36 cellular contexts compared by ENCODE assay signal in the genomic region with DNA sequence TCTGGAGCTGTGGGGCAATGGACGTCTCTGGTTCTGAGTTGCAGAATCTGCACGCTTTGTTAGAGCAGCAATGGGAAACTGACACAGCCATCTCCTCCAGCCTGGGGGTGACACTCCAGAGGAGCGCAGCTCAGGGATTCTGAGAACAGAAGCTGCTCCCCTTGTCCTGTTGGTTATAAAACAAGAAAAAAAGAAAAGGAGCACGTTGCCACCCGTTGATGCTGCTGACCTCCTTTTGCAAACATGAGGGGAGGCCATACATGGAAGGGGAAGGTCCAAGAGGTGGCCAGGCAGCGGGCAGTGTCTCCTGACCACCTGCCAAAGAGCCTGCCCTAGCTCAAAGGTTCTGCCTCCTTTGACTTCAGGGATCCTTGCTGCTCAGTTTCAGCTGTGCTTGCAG.
"Had no signal": no experiment of that assay in that cellular context is flagged by ENCODE, and none has a peak within 500 bp of the region (broad histone marks: within the 10 kb centered on the region; RNA-seq: fewer than 3 reads in every experiment).

No MANE protein-coding gene starts in this region.

- H3K27ac ChIP-seq: adrenal gland, body of pancreas, brain microvascular endothelial cell, breast epithelium, VCaP had no signal

- H3K4me1 ChIP-seq: adrenal gland, breast epithelium had no signal

- H3K4me1 Mint-ChIP-seq: activated B cell treated with CpG ODN at 0.5 μM for 24 hours; activated T-helper 17 cell treated with anti-CD3 and anti-CD28 coated beads, Interleukin-2, amount 50 U/mL, for 72 hours; central memory CD8-positive, alpha-beta T cell had no signal

- ATAC-seq: activated CD8-positive, alpha-beta T cell treated with anti-CD3 and anti-CD28 coated beads for 36 hours; activated naive CD4-positive, alpha-beta T cell treated with anti-CD3 and anti-CD28 coated beads, Interleukin-2, amount 50 U/mL, for 72 hours; activated T-cell treated with anti-CD3 and anti-CD28 coated beads, Interleukin-2, amount 50 U/mL, for 4 hours; activated T-cell treated with anti-CD3 and anti-CD28 coated beads, Interleukin-2, amount 50 U/mL, for 72 hours; activated T-helper 17 cell treated with anti-CD3 and anti-CD28 coated beads, Interleukin-2, amount 50 U/mL, for 72 hours; body of pancreas had no signal

- H3K4me3 Mint-ChIP-seq: activated B cell treated with CpG ODN at 0.5 μM for 24 hours; activated CD4-positive, alpha-beta memory T cell treated with anti-CD3 and anti-CD28 coated beads for 36 hours; activated CD4-positive, alpha-beta T cell treated with anti-CD3 and anti-CD28 coated beads, Interleukin-2, amount 10 ng/mL, durations not matched to agents 7 days and 5 days; activated CD8-positive, alpha-beta T cell treated with anti-CD3 and anti-CD28 coated beads for 36 hours; activated naive CD4-positive, alpha-beta T cell treated with anti-CD3 and anti-CD28 coated beads for 36 hours; activated naive CD8-positive, alpha-beta T cell treated with anti-CD3 and anti-CD28 coated beads for 36 hours; activated T-cell treated with anti-CD3 and anti-CD28 coated beads, Interleukin-2, amount 50 U/mL, for 4 hours; activated T-cell treated with anti-CD3 and anti-CD28 coated beads, Interleukin-2, amount 50 U/mL, for 72 hours; activated T-helper 1 cell treated with anti-CD3 and anti-CD28 coated beads, Interleukin-12 subunit alpha, Interleukin-12 subunit beta, Interleukin-2, Interleukin-4 antibody, amounts not matched to agents 30 ng/mL and 10 ng/mL and 1 ng/mL, durations not matched to agents 14 hours and 24 hours and 36 hours; activated T-helper 17 cell treated with anti-CD3 and anti-CD28 coated beads, Interleukin-2, amount 50 U/mL, for 72 hours; central memory CD8-positive, alpha-beta T cell; T-helper 1 cell treated with Interleukin-12 subunit alpha and Interleukin-12 subunit beta and Interleukin-4 antibody, amounts not matched to agents 30 μg/mL and 1 μg/mL, for 36 hours; T-helper 2 cell treated with Interferon-gamma antibody and Interleukin-4, amounts not matched to agents 5 μg/mL and 100 μg/mL, for 36 hours had no signal

- H3K27me3 ChIP-seq: brain microvascular endothelial cell had no signal

- DNase-seq: activated B cell treated with CpG ODN at 0.5 μM for 24 hours; activated CD4-positive, alpha-beta memory T cell treated with anti-CD3 and anti-CD28 coated beads for 36 hours; activated CD4-positive, alpha-beta T cell treated with anti-CD3 and anti-CD28 coated beads for 4 hours; activated CD4-positive, alpha-beta T cell treated with anti-CD3 and anti-CD28 coated beads, Interleukin-2, amount 10 ng/mL, durations not matched to agents 7 days and 5 days; activated CD4-positive, alpha-beta T cell treated with anti-CD3 and anti-CD28 coated beads, Interleukin-2, amount 50 U/mL, for 4 hours; activated CD4-positive, CD25-positive, alpha-beta regulatory T cell treated with anti-CD3 and anti-CD28 coated beads, Interleukin-2, amount 50 U/mL, for 72 hours; activated CD8-positive, alpha-beta memory T cell treated with anti-CD3 and anti-CD28 coated beads, Interleukin-2, amount 50 U/mL, for 4 hours; activated CD8-positive, alpha-beta T cell treated with anti-CD3 and anti-CD28 coated beads for 36 hours; activated effector memory CD4-positive, alpha-beta T cell treated with anti-CD3 and anti-CD28 coated beads, Interleukin-2, amount 50 U/mL, for 16 hours; activated gamma-delta T cell treated with Interleukin-2 at 50 U/mL for 16 hours; activated naive CD4-positive, alpha-beta T cell; activated naive CD4-positive, alpha-beta T cell treated with anti-CD3 and anti-CD28 coated beads for 36 hours; activated naive CD4-positive, alpha-beta T cell treated with anti-CD3 and anti-CD28 coated beads, Interleukin-2, amount 50 U/mL, for 16 hours; activated naive CD8-positive, alpha-beta T cell treated with anti-CD3 and anti-CD28 coated beads for 36 hours; activated T-cell treated with anti-CD3 and anti-CD28 coated beads for 4 hours; activated T-cell treated with anti-CD3 and anti-CD28 coated beads, Interleukin-2, amount 50 U/mL, for 1 hour; activated T-cell treated with anti-CD3 and anti-CD28 coated beads, Interleukin-2, amount 50 U/mL, for 4 hours; activated T-cell treated with anti-CD3 and anti-CD28 coated beads, Interleukin-2, amount 50 U/mL, for 72 hours; adrenal gland; amniotic stem cell; aorta; body of pancreas; brain microvascular endothelial cell; cerebellar nuclear complex; SW 1271; T-helper 1 cell; T-helper 2 cell; T-helper 9 cell had no signal

- H3K9me3 ChIP-seq: adrenal gland, body of pancreas, breast epithelium had no signal

- H3K9me3 Mint-ChIP-seq: activated B cell treated with CpG ODN at 0.5 μM for 24 hours; activated CD4-positive, alpha-beta memory T cell treated with anti-CD3 and anti-CD28 coated beads for 36 hours; activated CD4-positive, alpha-beta T cell treated with anti-CD3 and anti-CD28 coated beads, Interleukin-2, amount 10 ng/mL, durations not matched to agents 7 days and 5 days; activated CD8-positive, alpha-beta T cell treated with anti-CD3 and anti-CD28 coated beads for 36 hours; activated naive CD4-positive, alpha-beta T cell treated with anti-CD3 and anti-CD28 coated beads for 36 hours; activated naive CD4-positive, alpha-beta T cell treated with anti-CD3 and anti-CD28 coated beads, Interleukin-2, amount 50 U/mL, for 72 hours; activated naive CD8-positive, alpha-beta T cell treated with anti-CD3 and anti-CD28 coated beads for 36 hours; activated T-cell treated with anti-CD3 and anti-CD28 coated beads, Interleukin-2, amount 50 U/mL, for 4 hours; activated T-helper 1 cell treated with anti-CD3 and anti-CD28 coated beads, Interleukin-12 subunit alpha, Interleukin-12 subunit beta, Interleukin-2, Interleukin-4 antibody, amounts not matched to agents 30 ng/mL and 10 ng/mL and 1 ng/mL, durations not matched to agents 14 hours and 24 hours and 36 hours; activated T-helper 17 cell treated with anti-CD3 and anti-CD28 coated beads, Interleukin-2, amount 50 U/mL, for 72 hours; central memory CD8-positive, alpha-beta T cell; T-helper 1 cell treated with Interleukin-12 subunit alpha and Interleukin-12 subunit beta and Interleukin-4 antibody, amounts not matched to agents 30 μg/mL and 1 μg/mL, for 36 hours; T-helper 2 cell treated with Interferon-gamma antibody and Interleukin-4, amounts not matched to agents 5 μg/mL and 100 μg/mL, for 36 hours had no signal

- H3K27ac Mint-ChIP-seq: activated B cell treated with CpG ODN at 0.5 μM for 24 hours; activated CD4-positive, alpha-beta memory T cell treated with anti-CD3 and anti-CD28 coated beads for 36 hours; activated CD4-positive, alpha-beta T cell treated with anti-CD3 and anti-CD28 coated beads, Interleukin-2, amount 10 ng/mL, durations not matched to agents 7 days and 5 days; activated CD8-positive, alpha-beta T cell treated with anti-CD3 and anti-CD28 coated beads for 36 hours; activated naive CD4-positive, alpha-beta T cell treated with anti-CD3 and anti-CD28 coated beads for 36 hours; activated naive CD4-positive, alpha-beta T cell treated with anti-CD3 and anti-CD28 coated beads, Interleukin-2, amount 50 U/mL, for 72 hours; activated naive CD8-positive, alpha-beta T cell treated with anti-CD3 and anti-CD28 coated beads for 36 hours; activated T-cell treated with anti-CD3 and anti-CD28 coated beads, Interleukin-2, amount 50 U/mL, for 72 hours; activated T-helper 1 cell treated with anti-CD3 and anti-CD28 coated beads, Interleukin-12 subunit alpha, Interleukin-12 subunit beta, Interleukin-2, Interleukin-4 antibody, amounts not matched to agents 30 ng/mL and 10 ng/mL and 1 ng/mL, durations not matched to agents 14 hours and 24 hours and 36 hours; activated T-helper 17 cell treated with anti-CD3 and anti-CD28 coated beads, Interleukin-2, amount 50 U/mL, for 72 hours; T-helper 1 cell treated with Interleukin-12 subunit alpha and Interleukin-12 subunit beta and Interleukin-4 antibody, amounts not matched to agents 30 μg/mL and 1 μg/mL, for 36 hours; T-helper 2 cell treated with Interferon-gamma antibody and Interleukin-4, amounts not matched to agents 5 μg/mL and 100 μg/mL, for 36 hours had no signal

- H3K36me3 ChIP-seq: adrenal gland, brain microvascular endothelial cell, breast epithelium had no signal

- H3K4me3 ChIP-seq: adrenal gland, body of pancreas, breast epithelium had no signal
